Comparison of ENCODE assay signal across 10 cellular contexts in genomic region chr14:103711516-103712431, GRCh38. TPM values are rescaled to one million over a fixed set of nuclear protein-coding genes. Genes with fewer than 3 reads are reported as not detected.
A peak's percentile ranks its signal among the peaks of the same experiment; 100 is the strongest.
DNase-seq lines count a peak whose midpoint lies in the region; ATAC-seq and TF ChIP-seq lines count a peak whose summit lies in the region.
"Had no signal": no experiment of that assay in that cellular context is flagged by ENCODE, and none has a peak within 500 bp of the region (broad histone marks: within the 10 kb centered on the region; RNA-seq: fewer than 3 reads in every experiment).

No MANE protein-coding gene starts in this region.

- no peak overlapping the region for H3K27ac ChIP-seq in endodermal cell (ENCODE audit: low read depth, low read length)

- no peak overlapping the region for H3K9ac ChIP-seq in endodermal cell (ENCODE audit: extremely low read depth, low read length, poor library complexity, severe bottlenecking)

- H3K4me3 ChIP-seq in AG10803 (ENCODE audit: low read length) (no peak overlapping the region), MG63 (no peak overlapping the region), endodermal cell (ENCODE audit: low read length) (no peak overlapping the region)

- H3K27ac Mint-ChIP-seq in endodermal cell = peak overlapping the region; percentile 59
- no peak overlapping the region for H3K27ac Mint-ChIP-seq in neural crest cell (ENCODE audit: unreplicated experiment)
- H3K27ac Mint-ChIP-seq in activated CD8-positive, alpha-beta memory T cell treated with anti-CD3 and anti-CD28 coated beads, Interleukin-2, amount 10 ng/mL, durations not matched to agents 7 days and 5 days = no peak overlapping the region

- TF ChIP-seq CTCF in AG10803 (conservative IDR thresholded peaks at IDR 0.05; ENCODE audit: low read length) (no peak), endodermal cell (conservative IDR thresholded peaks at IDR 0.05) (no peak), neural crest cell (conservative IDR thresholded peaks at IDR 0.05) (no peak)

- no peak overlapping the region for H3K4me3 Mint-ChIP-seq in endodermal cell
- peak overlapping the region; percentile 76 for H3K4me3 Mint-ChIP-seq in neural crest cell
- no peak overlapping the region for H3K4me3 Mint-ChIP-seq in activated CD8-positive, alpha-beta memory T cell treated with anti-CD3 and anti-CD28 coated beads, Interleukin-2, amount 10 ng/mL, durations not matched to agents 7 days and 5 days

- H3K9me3 ChIP-seq in MG63 (no peaks in the 10 kb centered on the region), endodermal cell (ENCODE audit: control insufficient read depth, low read length) (no peaks in the 10 kb centered on the region)

- peaks cover 4% of the 10 kb centered on the region for H3K4me1 ChIP-seq in endodermal cell (ENCODE audit: control insufficient read depth, insufficient read depth, low read length)

- H3K4me1 Mint-ChIP-seq in endodermal cell (peaks cover 19% of the 10 kb centered on the region), neural crest cell (peaks cover 30% of the 10 kb centered on the region)
- peaks cover 35% of the 10 kb centered on the region for H3K4me1 Mint-ChIP-seq in activated CD8-positive, alpha-beta memory T cell treated with anti-CD3 and anti-CD28 coated beads, Interleukin-2, amount 10 ng/mL, durations not matched to agents 7 days and 5 days

- ATAC-seq in activated CD8-positive, alpha-beta memory T cell treated with anti-CD3 and anti-CD28 coated beads, Interleukin-2, amount 10 ng/mL, durations not matched to agents 7 days and 5 days = no peak

- WGBS in endodermal cell (ENCODE audit: insufficient coverage in 1 of 2, insufficient read length in 1 of 2), 2 experiments = 92 to 94% methylated on average over 17 to 27 of the region's 27 CpGs

- CTCF ChIA-PET in activated CD8-positive, alpha-beta memory T cell treated with anti-CD3 and anti-CD28 coated beads, Interleukin-2, amount 10 ng/mL, durations not matched to agents 7 days and 5 days (lab: Charles Lee) = no interaction called here

- H3K36me3 Mint-ChIP-seq in endodermal cell (ENCODE audit: low read depth) (peaks cover 23% of the 10 kb centered on the region), neural crest cell (ENCODE audit: low read depth) (peaks cover 16% of the 10 kb centered on the region)
- H3K36me3 Mint-ChIP-seq in activated CD8-positive, alpha-beta memory T cell treated with anti-CD3 and anti-CD28 coated beads, Interleukin-2, amount 10 ng/mL, durations not matched to agents 7 days and 5 days = peaks cover 20% of the 10 kb centered on the region

- H3K9me3 Mint-ChIP-seq in endodermal cell = no peaks in the 10 kb centered on the region
- no peaks in the 10 kb centered on the region for H3K9me3 Mint-ChIP-seq in neural crest cell
- no peaks in the 10 kb centered on the region for H3K9me3 Mint-ChIP-seq in activated CD8-positive, alpha-beta memory T cell treated with anti-CD3 and anti-CD28 coated beads, Interleukin-2, amount 10 ng/mL, durations not matched to agents 7 days and 5 days (ENCODE audit: low read depth)

- no peaks in the 10 kb centered on the region for H3K36me3 ChIP-seq in MG63
- peaks cover 31% of the 10 kb centered on the region for H3K36me3 ChIP-seq in endodermal cell (ENCODE audit: control insufficient read depth, insufficient read depth, low read length)

- no peaks in the 10 kb centered on the region for H3K27me3 Mint-ChIP-seq in endodermal cell (ENCODE audit: insufficient read depth)
- peaks cover 16% of the 10 kb centered on the region for H3K27me3 Mint-ChIP-seq in neural crest cell (ENCODE audit: low read depth)
- no peaks in the 10 kb centered on the region for H3K27me3 Mint-ChIP-seq in activated CD8-positive, alpha-beta memory T cell treated with anti-CD3 and anti-CD28 coated beads, Interleukin-2, amount 10 ng/mL, durations not matched to agents 7 days and 5 days

- H3K27me3 ChIP-seq in MG63 (no peaks in the 10 kb centered on the region), endodermal cell (ENCODE audit: control insufficient read depth, insufficient read depth, low read length, poor library complexity, severe bottlenecking) (no peaks in the 10 kb centered on the region)

- DNase-seq in AG10803 (ENCODE audit: low read depth) (peak; percentile 18), MG63 (peak; percentile 95), endodermal cell (no peak), neural crest cell (ENCODE audit: low read depth, low spot score) (no peak), Ammon's horn (ENCODE audit: low spot score) (no peak), D341Med (ENCODE audit: low spot score) (no peak)
- no peak for DNase-seq in activated CD8-positive, alpha-beta memory T cell treated with anti-CD3 and anti-CD28 coated beads, Interleukin-2, amount 10 ng/mL, durations not matched to agents 7 days and 5 days
- no peak for DNase-seq in stimulated activated CD4-positive, alpha-beta T cell treated with anti-CD3 and anti-CD28 coated beads, Interleukin-4, amount 100 ng/mL, for 24 hours
- DNase-seq: KG1, T1000 had no signal

RNA-seq across cellular contexts. Expression of gene XRCC3, which starts 3.5 kb away (rescaled TPM):
- 31.5 and 58.1 TPM in 2 replicates for total RNA-seq in MG63 (2014; rRNA removed; shearing (Covaris generic); ENCODE audit: low replicate concordance)
- total RNA-seq in endodermal cell (10 to 100 TPM; 39.2 to 42.6 TPM), neural crest cell (50.8 and 53.6 TPM in 2 replicates)
- polyA plus RNA-seq in endodermal cell (2013, experiment 1 of 2) = 22.5 TPM
- polyA plus RNA-seq in endodermal cell (2013, experiment 2 of 2) = 24.3 TPM
- total RNA-seq in activated CD8-positive, alpha-beta memory T cell treated with anti-CD3 and anti-CD28 coated beads, Interleukin-2, amount 10 ng/mL, durations not matched to agents 7 days and 5 days = 10 to 100 TPM; 64.3 to 68.8 TPM

RNA-seq across cellular contexts. Expression of gene ZFYVE21, which starts 3.8 kb away (rescaled TPM):
- 23.6 and 30.1 TPM in 2 replicates for total RNA-seq in MG63 (2014; rRNA removed; shearing (Covaris generic); ENCODE audit: low replicate concordance)
- 10 to 100 TPM; 42.5 to 55.6 TPM for total RNA-seq in endodermal cell
- polyA plus RNA-seq in endodermal cell (2013, experiment 1 of 2) = 42.1 TPM
- polyA plus RNA-seq in endodermal cell (2013, experiment 2 of 2) = 40.3 TPM
- total RNA-seq in neural crest cell = 42.0 and 44.0 TPM in 2 replicates
- total RNA-seq in activated CD8-positive, alpha-beta memory T cell treated with anti-CD3 and anti-CD28 coated beads, Interleukin-2, amount 10 ng/mL, durations not matched to agents 7 days and 5 days = 10 to 100 TPM; 17.4 to 18.6 TPM

Comparison
In these comparisons a context has a peak if more than half of its experiments do, and no peak if none do; other contexts are left out.
1. DNase-seq: peak in AG10803 (single experiment) and MG63 (single experiment); none in endodermal cell (single experiment), neural crest cell (single experiment), Ammon's horn (single experiment), D341Med (single experiment), activated CD8-positive, alpha-beta memory T cell treated with anti-CD3 and anti-CD28 coated beads, Interleukin-2, amount 10 ng/mL, durations not matched to agents 7 days and 5 days (single experiment) and stimulated activated CD4-positive, alpha-beta T cell treated with anti-CD3 and anti-CD28 coated beads, Interleukin-4, amount 100 ng/mL, for 24 hours (single experiment).